ENCODE assay signal across 1 cellular context in genomic region chr12:79934309-79935020, GRCh38.
TF ChIP-seq lines count a peak whose summit lies in the region.

No MANE protein-coding gene starts in this region.

TF ChIP-seq in WTC11, 78 proteins besides CTCF, POLR2A, EP300 and RAD21 (continued from another document):
- 0 out of 2 replicates have a peak, but pooled peaks have one; percentile 3 for TF ChIP-seq ZNF281 (CRISPR knock-in tag; IDR thresholded peaks at IDR 0.05)
- no peak for TF ChIP-seq ZNF317 (CRISPR knock-in tag; IDR thresholded peaks at IDR 0.05; ENCODE audit: borderline replicate concordance, low read depth)
- TF ChIP-seq MLX (CRISPR knock-in tag; IDR thresholded peaks at IDR 0.05) = no peak
- TF ChIP-seq NFE2L1 (CRISPR knock-in tag; IDR thresholded peaks at IDR 0.05) = peak; percentile 21; the same call in 1 of the 2 replicates
- TF ChIP-seq NFATC4 (CRISPR knock-in tag; IDR thresholded peaks at IDR 0.05) = no peak
- TF ChIP-seq NR3C1 (CRISPR knock-in tag; conservative IDR thresholded peaks at IDR 0.05; ENCODE audit: low read depth) = 0 out of 2 replicates have a peak, but pooled peaks have one; percentile 22
- no peak for TF ChIP-seq TP53 (CRISPR knock-in tag; IDR thresholded peaks at IDR 0.05)
- peak; percentile 62; the same call in 1 of the 2 replicates for TF ChIP-seq ATF1 (CRISPR knock-in tag; IDR thresholded peaks at IDR 0.05)
- TF ChIP-seq E2F5 (CRISPR knock-in tag; IDR thresholded peaks at IDR 0.05) = no peak
- no peak; the same call in 1 of the 2 replicates for TF ChIP-seq SP1 (CRISPR knock-in tag; conservative IDR thresholded peaks at IDR 0.05)
- peak; percentile 87 for TF ChIP-seq ZBTB43 (CRISPR knock-in tag; IDR thresholded peaks at IDR 0.05)
- no peak for TF ChIP-seq SOX15 (CRISPR knock-in tag; IDR thresholded peaks at IDR 0.05)
- no peak for TF ChIP-seq ZNF219 (CRISPR knock-in tag; IDR thresholded peaks at IDR 0.05; ENCODE audit: borderline replicate concordance)
- TF ChIP-seq ESRRA (CRISPR knock-in tag; IDR thresholded peaks at IDR 0.05; ENCODE audit: borderline replicate concordance) = peak; percentile 62; the same call in 1 of the 2 replicates
- no peak for TF ChIP-seq OVOL2 (CRISPR knock-in tag; IDR thresholded peaks at IDR 0.05; ENCODE audit: borderline replicate concordance)
- TF ChIP-seq FOXK1 (CRISPR knock-in tag; IDR thresholded peaks at IDR 0.05) = no peak
